18 cellular contexts compared by ENCODE assay signal in the genomic region with DNA sequence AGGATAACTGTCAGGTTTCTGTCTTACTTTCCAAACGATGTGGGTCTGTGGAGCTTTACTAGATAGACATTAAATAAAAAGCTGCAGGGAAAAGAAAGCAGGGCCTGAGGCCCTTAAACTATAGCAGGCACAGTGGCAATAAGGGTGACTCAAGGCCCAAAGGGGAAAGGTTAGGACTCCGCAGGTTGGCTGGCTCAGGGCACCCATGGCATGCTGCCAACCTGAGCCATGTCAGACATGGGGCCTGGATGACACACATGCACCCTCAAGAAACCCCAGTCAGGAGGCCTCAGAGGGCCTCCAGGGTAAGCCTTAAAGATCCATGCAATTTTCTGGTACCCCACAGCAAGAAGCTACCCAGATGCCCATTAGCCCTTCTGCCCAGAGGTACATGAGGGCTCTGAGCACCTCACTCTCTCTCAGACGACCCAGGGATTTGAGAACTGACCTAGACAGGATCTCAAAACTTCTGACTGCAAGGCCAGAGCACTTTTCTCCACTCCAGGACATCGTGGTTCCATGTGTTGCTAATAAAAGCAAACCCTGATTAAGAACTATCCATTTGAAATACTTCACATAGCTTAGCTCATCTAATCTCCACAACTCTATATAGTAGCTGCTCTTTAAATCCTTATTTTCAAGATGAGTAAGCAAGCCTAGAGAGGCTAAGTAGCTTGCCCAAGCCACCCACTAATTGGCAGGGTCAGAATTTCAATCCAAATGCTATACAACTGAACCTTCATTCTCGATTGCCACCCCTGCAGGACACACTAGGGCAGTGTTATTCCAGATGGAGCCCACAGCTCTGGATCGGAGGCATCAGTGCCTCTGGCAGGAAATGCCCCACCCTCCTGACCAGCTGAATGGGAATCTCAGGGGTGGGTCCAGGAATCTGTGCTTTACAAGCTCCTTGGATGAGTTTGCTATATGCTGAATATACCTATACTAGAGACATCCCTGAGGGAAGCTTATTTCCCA.
A peak's percentile ranks its signal among the peaks of the same experiment; 100 is the strongest.
DNase-seq lines count a peak whose midpoint lies in the region; TF ChIP-seq lines count a peak whose summit lies in the region.
"Had no signal": no experiment of that assay in that cellular context is flagged by ENCODE, and none has a peak within 500 bp of the region (broad histone marks: within the 10 kb centered on the region; RNA-seq: fewer than 3 reads in every experiment).

No MANE protein-coding gene starts in this region.

- CTCF ChIA-PET in Calu3 (lab: Charles Lee) = interaction anchor here (0.5 kb wide), 1 partner anchor 51 kb away, joined by 6 read pairs; no protein-coding TSS in a partner anchor

- no TSS peak for BruUV-seq in Calu3 (replicated peaks; lab: Mats Ljungman, UMichigan)

- H3K36me3 Mint-ChIP-seq in Calu3 (ENCODE audit: insufficient read depth, unreplicated experiment) = no peaks in the 10 kb centered on the region

- no peak overlapping the region for H3K4me3 Mint-ChIP-seq in Calu3 (ENCODE audit: low read depth, unreplicated experiment)
- H3K4me3 Mint-ChIP-seq: activated CD8-positive, alpha-beta T cell treated with anti-CD3 and anti-CD28 coated beads for 36 hours; naive B cell had no signal

- H3K27me3 ChIP-seq in adipocyte (replicated peaks; ENCODE audit: control insufficient read depth, insufficient read depth, low read length) = no peaks in the 10 kb centered on the region

- H3K4me3 ChIP-seq in adipocyte (ENCODE audit: low read length) = no peak overlapping the region

- peaks cover 12% of the 10 kb centered on the region for H3K4me1 Mint-ChIP-seq in Calu3 (ENCODE audit: low read depth, unreplicated experiment)

- peak; percentile 51 for DNase-seq in A172 (ENCODE audit: low spot score)
- peak; percentile 4 for DNase-seq in GM04504 (ENCODE audit: low read depth)
- DNase-seq in adipocyte (ENCODE audit: low read depth) = peak; percentile 54
- peak; percentile 28 for DNase-seq in foreskin melanocyte
- DNase-seq in DMS 273 treated with DMSO at 0.1 percent for 48 hours (lab: John Stamatoyannopoulos, UW) = no peak
- no peak for DNase-seq in Calu3
- no peak for DNase-seq in GM19238 (ENCODE audit: insufficient read length, low spot score)
- DNase-seq in ACHN = no peak
- DNase-seq: activated CD8-positive, alpha-beta T cell treated with anti-CD3 and anti-CD28 coated beads for 36 hours; aorta; cortex of kidney; hypothalamus; left colon; naive B cell; NCI-H187; NCI-H510A treated with DMSO at 0.1 percent for 48 hours; stimulated activated CD4-positive, alpha-beta T cell treated with anti-CD3 and anti-CD28 coated beads, Interleukin-12 subunit alpha, Interleukin-12 subunit beta, amount 100 ng/mL, for 4 hours had no signal

- H3K27me3 Mint-ChIP-seq in Calu3 (ENCODE audit: unreplicated experiment) = no peaks in the 10 kb centered on the region
- H3K27me3 Mint-ChIP-seq: activated CD8-positive, alpha-beta T cell treated with anti-CD3 and anti-CD28 coated beads for 36 hours; naive B cell had no signal

- peaks cover 4% of the 10 kb centered on the region for H3K36me3 ChIP-seq in adipocyte (ENCODE audit: control insufficient read depth, insufficient read depth, low read length, severe bottlenecking)

- H3K9me3 ChIP-seq in adipocyte (ENCODE audit: control insufficient read depth, low read length) = peaks cover 8% of the 10 kb centered on the region

- intact Hi-C loops in Calu3 (cut with micrococcal nuclease; ENCODE audit: unreplicated experiment) = no loop called here

- H3K9ac ChIP-seq in adipocyte (ENCODE audit: low read length) = no peak overlapping the region

- H3K27ac Mint-ChIP-seq in Calu3 (ENCODE audit: unreplicated experiment) = no peak overlapping the region
- H3K27ac Mint-ChIP-seq: activated CD8-positive, alpha-beta T cell treated with anti-CD3 and anti-CD28 coated beads for 36 hours; activated T-helper 2 cell treated with anti-CD3 and anti-CD28 coated beads, Interferon-gamma antibody, Interleukin-2, Interleukin-4, amounts not matched to agents 10 μg/mL and 5 μg/mL and 100 μg/mL, durations not matched to agents 14 hours and 24 hours and 36 hours had no signal

- in situ Hi-C loops in ACHN (cut with HindIII; ENCODE audit: low pct_ligation_motif_present, low pct_unique_long_range_greater_than_20kb, low sequenced_read_pairs) = no loop called here

- no peak for TF ChIP-seq CTCF in Calu3 (IDR thresholded peaks at IDR 0.05; ENCODE audit: unreplicated experiment)

- peaks cover 10% of the 10 kb centered on the region for H3K4me1 ChIP-seq in adipocyte (ENCODE audit: control insufficient read depth, insufficient read depth, low read length)

- peaks cover 10% of the 10 kb centered on the region for H3K9me3 Mint-ChIP-seq in Calu3 (ENCODE audit: low read depth, unreplicated experiment)

Comparison
In these comparisons a context has a peak if more than half of its experiments do, and no peak if none do; other contexts are left out.
1. DNase-seq: peak in A172 (single experiment), GM04504 (single experiment), adipocyte (single experiment) and foreskin melanocyte (single experiment); none in DMS 273 treated with DMSO at 0.1 percent for 48 hours (single experiment), Calu3 (single experiment), GM19238 (single experiment) and ACHN (single experiment).